Comparison of ENCODE assay signal across 8 cellular contexts in the genomic region with DNA sequence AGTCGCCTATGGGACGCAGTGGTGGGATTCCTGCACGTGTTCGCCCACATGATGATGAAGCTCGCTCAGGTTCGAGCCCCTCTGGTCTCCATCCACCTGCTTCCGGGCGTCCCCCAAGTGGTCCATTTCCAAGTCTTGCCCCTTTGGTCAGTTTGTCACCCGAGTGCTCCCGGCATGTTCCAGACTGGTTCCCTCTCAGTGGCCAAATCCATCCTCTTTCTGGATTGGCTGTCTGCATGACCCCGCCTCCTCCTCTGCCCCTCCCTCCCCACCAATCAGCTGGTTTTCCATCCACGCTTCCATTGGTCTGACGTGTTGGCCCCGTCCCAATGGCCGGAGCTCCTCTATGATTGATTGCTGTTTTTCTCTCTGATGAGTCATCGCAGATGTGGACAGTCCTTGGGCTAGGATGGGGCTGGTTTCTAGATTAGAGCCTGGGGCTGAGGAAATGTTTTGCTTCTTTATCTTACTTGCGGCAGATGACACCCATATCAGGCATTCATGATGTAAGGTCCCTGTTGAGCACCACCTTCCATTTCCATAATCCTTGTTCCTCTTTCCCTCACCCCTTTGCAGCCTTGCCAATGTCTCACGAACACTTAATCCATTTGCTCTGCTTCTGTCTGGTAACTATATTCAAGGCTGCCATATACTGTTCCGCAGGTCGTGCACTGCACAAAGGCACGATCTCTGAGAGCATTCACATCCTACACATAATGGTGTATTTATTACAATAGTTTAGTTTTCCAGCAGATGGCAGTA.
A peak's percentile ranks its signal among the peaks of the same experiment; 100 is the strongest.
DNase-seq lines count a peak whose midpoint lies in the region; ATAC-seq, FAIRE-seq and TF ChIP-seq lines count a peak whose summit lies in the region.

No MANE protein-coding gene starts in this region.

- H3K9me3 ChIP-seq in osteoblast (ENCODE audit: low read depth, low read length): no peaks in the 10 kb centered on the region

- ATAC-seq in GM21381 (IDR thresholded peaks at IDR 0.05; ENCODE audit: unreplicated experiment) (peak; percentile 51), HG03520 (IDR thresholded peaks at IDR 0.05; ENCODE audit: unreplicated experiment) (no peak)

- peak overlapping the region; percentile 56 for H3K27ac ChIP-seq in osteoblast (ENCODE audit: low read depth, low read length)

- peaks cover 3% of the 10 kb centered on the region for H3K27me3 ChIP-seq in osteoblast (ENCODE audit: insufficient read depth, low read length)

- H3K79me2 ChIP-seq in osteoblast (ENCODE audit: insufficient read depth, low read length): no peaks in the 10 kb centered on the region

- FAIRE-seq in D721Med (lab: Jason Lieb, UNC): no peak

- DNase-seq in D721Med (ENCODE audit: insufficient read length, low spot score): peak; percentile 60
- peak; percentile 65 for DNase-seq in NCI-H460 (ENCODE audit: extremely low read depth, low read depth)
- DNase-seq in activated T-cell treated with anti-CD3 and anti-CD28 coated beads, Interleukin-2, amount 50 U/mL, for 48 hours: peak; percentile 48 to 53
- DNase-seq in foreskin melanocyte: peak; percentile 94
- peak; percentile 96 for DNase-seq in osteoblast (ENCODE audit: insufficient read length, low spot score, missing footprints)
- DNase-seq in effector CD8-positive, alpha-beta T cell (lab: John Stamatoyannopoulos, UW): no peak

- H3K4me3 ChIP-seq in osteoblast (ENCODE audit: insufficient read depth, low read length): peak overlapping the region; percentile 50

- H2AFZ ChIP-seq in osteoblast (ENCODE audit: low read length): peak overlapping the region; percentile 72

- peak overlapping the region; percentile 62 for H3K4me2 ChIP-seq in osteoblast (ENCODE audit: insufficient read depth, low read length)

- no peaks in the 10 kb centered on the region for H3K36me3 ChIP-seq in osteoblast (ENCODE audit: insufficient read depth, low read length)

- no peaks in the 10 kb centered on the region for H4K20me1 ChIP-seq in osteoblast (ENCODE audit: insufficient read depth, low read length)

- peak; percentile 51 for TF ChIP-seq CTCF in D721Med (IDR thresholded peaks at IDR 0.05; ENCODE audit: insufficient read depth, missing control alignments)
- TF ChIP-seq CTCF in osteoblast (IDR thresholded peaks at IDR 0.05; ENCODE audit: extremely low read depth, low read depth, low read length): peak; percentile 61

- H3K4me1 ChIP-seq in osteoblast (ENCODE audit: insufficient read depth, low read length): peaks cover 12% of the 10 kb centered on the region
